1 cellular context compared by ENCODE assay signal in the genomic region with DNA sequence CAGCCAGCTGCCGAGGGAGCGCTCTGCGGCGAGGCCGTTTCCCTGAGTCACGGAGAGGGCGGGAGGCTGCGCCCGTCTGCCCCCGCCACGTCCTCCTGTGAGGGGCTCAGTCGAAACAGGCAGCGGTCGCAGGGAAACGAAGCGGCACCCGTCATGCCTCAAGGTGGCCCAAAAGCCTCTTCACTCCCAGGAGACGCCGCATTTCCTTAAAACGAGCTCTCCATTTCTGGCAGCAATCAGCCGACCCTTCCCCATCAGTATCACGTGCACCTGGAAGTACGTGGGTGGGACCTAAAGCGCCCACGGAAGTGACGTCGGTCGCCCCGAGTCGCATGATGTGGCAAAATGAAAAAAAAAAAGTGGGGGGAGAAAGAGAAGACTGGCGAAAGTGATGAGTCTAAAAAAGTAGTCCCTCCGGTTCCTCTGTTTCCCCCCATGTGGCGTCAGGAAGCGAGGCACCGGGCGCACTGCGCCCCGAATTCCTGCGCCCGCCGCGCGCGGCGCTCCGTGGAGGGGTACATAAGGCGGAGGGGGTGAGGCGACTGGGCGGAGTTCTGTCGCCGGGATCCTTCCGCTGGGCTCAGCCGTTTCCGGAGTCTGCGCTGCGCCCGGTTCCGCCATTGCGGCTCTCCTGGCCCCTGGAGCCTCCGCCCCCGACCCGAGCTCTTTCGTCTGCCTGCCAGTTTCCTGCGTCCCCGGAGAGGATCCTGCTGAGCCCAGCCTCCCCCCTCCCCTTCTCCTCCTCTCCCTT.
A peak's percentile ranks its signal among the peaks of the same experiment; 100 is the strongest.
TF ChIP-seq lines count a peak whose summit lies in the region.

A gene (plus strand): TSS at position 583 of the 751 bp plus-strand sequence. CDS start 237 bp downstream, outside the sequence.

TF ChIP-seq in K562, 482 proteins besides CTCF, POLR2A, EP300 and RAD21 (continued from another document and continues in another):
- TF ChIP-seq IRF2 (CRISPR knock-in tag; IDR thresholded peaks at IDR 0.05) (no peak), CHCHD3 (CRISPR knock-in tag; IDR thresholded peaks at IDR 0.05) (peak; percentile 21; the same call in 1 of the 2 replicates), ZNF197 (CRISPR knock-in tag; IDR thresholded peaks at IDR 0.05; ENCODE audit: low read depth) (0 out of 2 replicates have a peak, but pooled peaks have one; percentile 17), SIRT6 (IDR thresholded peaks at IDR 0.05; ENCODE audit: low read depth, low read length) (no peak), HMG20A (CRISPR knock-in tag; conservative IDR thresholded peaks at IDR 0.05) (no peak), C11orf30 (IDR thresholded peaks at IDR 0.05; ENCODE audit: low read depth) (peak; percentile 95), ZNF644 (tag; IDR thresholded peaks at IDR 0.05; ENCODE audit: low read depth) (no peak), POLR3G (IDR thresholded peaks at IDR 0.05; ENCODE audit: extremely low read depth, insufficient read length, insufficient replicate concordance) (no peak), THRAP3 (IDR thresholded peaks at IDR 0.05; ENCODE audit: borderline replicate concordance) (no peak), ETV5 (CRISPR knock-in tag; IDR thresholded peaks at IDR 0.05; ENCODE audit: low read depth) (peak; percentile 98), CHD2 (IDR thresholded peaks at IDR 0.05; ENCODE audit: low read depth, low read length) (peak; percentile 94), SRSF1 (IDR thresholded peaks at IDR 0.05; ENCODE audit: low read depth, low read length) (peak; percentile 36; the same call in 1 of the 2 replicates), ZNF184 (CRISPR knock-in tag; IDR thresholded peaks at IDR 0.05) (no peak), ZNF586 (CRISPR knock-in tag; conservative IDR thresholded peaks at IDR 0.05) (no peak), NRF1 (conservative IDR thresholded peaks at IDR 0.05 in 1 of 2, IDR thresholded peaks at IDR 0.05 in 1 of 2) (peak; percentile 77 to 82), MECOM (CRISPR knock-in tag; IDR thresholded peaks at IDR 0.05) (peak; percentile 89; the same call in 1 of the 2 replicates), CCAR2 (IDR thresholded peaks at IDR 0.05; ENCODE audit: low read depth, low read length) (0 out of 2 replicates have a peak, but pooled peaks have one; percentile 73), ILK (tag; IDR thresholded peaks at IDR 0.05; ENCODE audit: borderline replicate concordance, low read depth) (no peak), ZKSCAN8 (CRISPR knock-in tag; IDR thresholded peaks at IDR 0.05) (no peak), TEAD1 (CRISPR knock-in tag; IDR thresholded peaks at IDR 0.05) (peak; percentile 54 to 72; a peak in 2 of 4 replicates), OTX1 (CRISPR knock-in tag; IDR thresholded peaks at IDR 0.05) (no peak), ZNF436 (CRISPR knock-in tag; IDR thresholded peaks at IDR 0.05) (no peak), ZC3H4 (CRISPR knock-in tag; IDR thresholded peaks at IDR 0.05; ENCODE audit: borderline replicate concordance) (peak; percentile 80; the same call in 1 of the 2 replicates), PURB (CRISPR knock-in tag; IDR thresholded peaks at IDR 0.05; ENCODE audit: low read depth) (no peak), SP2 (IDR thresholded peaks at IDR 0.05; ENCODE audit: extremely low read depth, low read depth, low read length, poor library complexity, severe bottlenecking) (no peak), ZNF766 (CRISPR knock-in tag; conservative IDR thresholded peaks at IDR 0.05) (no peak), BRCA1 (IDR thresholded peaks at IDR 0.05) (no peak), BRCA1 (CRISPR knock-in tag; IDR thresholded peaks at IDR 0.05) (no peak), PHB (CRISPR knock-in tag; IDR thresholded peaks at IDR 0.05) (no peak), LEF1 (IDR thresholded peaks at IDR 0.05) (peak; percentile 81), TGIF2 (CRISPR knock-in tag; IDR thresholded peaks at IDR 0.05) (no peak; the same call in 1 of the 2 replicates), MTA3 (IDR thresholded peaks at IDR 0.05; ENCODE audit: borderline replicate concordance) (peak; percentile 91), ZBTB1 (CRISPR knock-in tag; IDR thresholded peaks at IDR 0.05; ENCODE audit: borderline replicate concordance, low read depth) (peak; percentile 59; the same call in 1 of the 2 replicates), KLF13 (tag; IDR thresholded peaks at IDR 0.05; ENCODE audit: borderline replicate concordance, low read depth) (peak; percentile 67; the same call in 1 of the 2 replicates), ATF1 (CRISPR knock-in tag; IDR thresholded peaks at IDR 0.05) (peak; percentile 43), ATF1 (tag; IDR thresholded peaks at IDR 0.05) (peak; percentile 99), ZC3H11A (IDR thresholded peaks at IDR 0.05; ENCODE audit: low read depth, low read length) (no peak; the same call in 1 of the 2 replicates), SMAD4 (CRISPR knock-in tag; conservative IDR thresholded peaks at IDR 0.05) (peak; percentile 99), TAF1 (IDR thresholded peaks at IDR 0.05; ENCODE audit: control insufficient read depth, extremely low read depth, insufficient read depth, low read length, severe bottlenecking) (peak; percentile 97), MTA2 (IDR thresholded peaks at IDR 0.05; ENCODE audit: low read depth) (0 out of 2 replicates have a peak, but pooled peaks have one; percentile 24), HNRNPH1 (optimal IDR thresholded peaks at IDR 0.05; ENCODE audit: low read depth, low read length) (no peak), BDP1 (IDR thresholded peaks at IDR 0.05; ENCODE audit: insufficient read depth, insufficient read length) (no peak), CCNT2 (IDR thresholded peaks at IDR 0.05; ENCODE audit: borderline replicate concordance, extremely low read depth, insufficient read length, low read depth, low read length) (peak; percentile 87), KLF10 (CRISPR knock-in tag; IDR thresholded peaks at IDR 0.05) (no peak), CHD4 (IDR thresholded peaks at IDR 0.05; ENCODE audit: insufficient read depth, insufficient replicate concordance, low read depth, low read length, poor library complexity, severe bottlenecking) (no peak), LCOR (CRISPR knock-in tag; IDR thresholded peaks at IDR 0.05) (peak; percentile 81)
- TF ChIP-seq, protein P1, sequence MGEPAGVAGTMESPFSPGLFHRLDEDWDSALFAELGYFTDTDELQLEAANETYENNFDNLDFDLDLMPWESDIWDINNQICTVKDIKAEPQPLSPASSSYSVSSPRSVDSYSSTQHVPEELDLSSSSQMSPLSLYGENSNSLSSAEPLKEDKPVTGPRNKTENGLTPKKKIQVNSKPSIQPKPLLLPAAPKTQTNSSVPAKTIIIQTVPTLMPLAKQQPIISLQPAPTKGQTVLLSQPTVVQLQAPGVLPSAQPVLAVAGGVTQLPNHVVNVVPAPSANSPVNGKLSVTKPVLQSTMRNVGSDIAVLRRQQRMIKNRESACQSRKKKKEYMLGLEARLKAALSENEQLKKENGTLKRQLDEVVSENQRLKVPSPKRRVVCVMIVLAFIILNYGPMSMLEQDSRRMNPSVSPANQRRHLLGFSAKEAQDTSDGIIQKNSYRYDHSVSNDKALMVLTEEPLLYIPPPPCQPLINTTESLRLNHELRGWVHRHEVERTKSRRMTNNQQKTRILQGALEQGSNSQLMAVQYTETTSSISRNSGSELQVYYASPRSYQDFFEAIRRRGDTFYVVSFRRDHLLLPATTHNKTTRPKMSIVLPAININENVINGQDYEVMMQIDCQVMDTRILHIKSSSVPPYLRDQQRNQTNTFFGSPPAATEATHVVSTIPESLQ (CRISPR knock-in tag; IDR thresholded peaks at IDR 0.05), result peak; percentile 91; the same call in 1 of the 2 replicates
- TF ChIP-seq, protein P2, sequence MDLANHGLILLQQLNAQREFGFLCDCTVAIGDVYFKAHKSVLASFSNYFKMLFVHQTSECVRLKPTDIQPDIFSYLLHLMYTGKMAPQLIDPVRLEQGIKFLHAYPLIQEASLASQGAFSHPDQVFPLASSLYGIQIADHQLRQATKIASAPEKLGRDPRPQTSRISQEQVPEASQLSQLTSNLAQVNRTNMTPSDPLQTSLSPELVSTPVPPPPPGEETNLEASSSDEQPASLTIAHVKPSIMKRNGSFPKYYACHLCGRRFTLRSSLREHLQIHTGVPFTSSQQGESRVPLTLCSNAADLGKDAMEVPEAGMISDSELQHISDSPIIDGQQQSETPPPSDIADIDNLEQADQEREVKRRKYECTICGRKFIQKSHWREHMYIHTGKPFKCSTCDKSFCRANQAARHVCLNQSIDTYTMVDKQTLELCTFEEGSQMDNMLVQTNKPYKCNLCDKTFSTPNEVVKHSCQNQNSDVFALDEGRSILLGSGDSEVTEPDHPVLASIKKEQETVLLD (IDR thresholded peaks at IDR 0.05), result peak; percentile 84; the same call in 1 of the 2 replicates
- TF ChIP-seq, protein P3, sequence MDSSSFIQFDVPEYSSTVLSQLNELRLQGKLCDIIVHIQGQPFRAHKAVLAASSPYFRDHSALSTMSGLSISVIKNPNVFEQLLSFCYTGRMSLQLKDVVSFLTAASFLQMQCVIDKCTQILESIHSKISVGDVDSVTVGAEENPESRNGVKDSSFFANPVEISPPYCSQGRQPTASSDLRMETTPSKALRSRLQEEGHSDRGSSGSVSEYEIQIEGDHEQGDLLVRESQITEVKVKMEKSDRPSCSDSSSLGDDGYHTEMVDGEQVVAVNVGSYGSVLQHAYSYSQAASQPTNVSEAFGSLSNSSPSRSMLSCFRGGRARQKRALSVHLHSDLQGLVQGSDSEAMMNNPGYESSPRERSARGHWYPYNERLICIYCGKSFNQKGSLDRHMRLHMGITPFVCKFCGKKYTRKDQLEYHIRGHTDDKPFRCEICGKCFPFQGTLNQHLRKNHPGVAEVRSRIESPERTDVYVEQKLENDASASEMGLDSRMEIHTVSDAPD (CRISPR knock-in tag; IDR thresholded peaks at IDR 0.05), result no peak
- TF ChIP-seq, protein P4, sequence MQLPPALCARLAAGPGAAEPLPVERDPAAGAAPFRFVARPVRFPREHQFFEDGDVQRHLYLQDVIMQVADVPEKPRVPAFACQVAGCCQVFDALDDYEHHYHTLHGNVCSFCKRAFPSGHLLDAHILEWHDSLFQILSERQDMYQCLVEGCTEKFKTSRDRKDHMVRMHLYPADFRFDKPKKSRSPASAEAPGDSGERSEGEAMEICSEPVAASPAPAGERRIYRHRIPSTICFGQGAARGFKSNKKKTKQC (CRISPR knock-in tag; IDR thresholded peaks at IDR 0.05), result peak; percentile 88
- TF ChIP-seq, protein P5, sequence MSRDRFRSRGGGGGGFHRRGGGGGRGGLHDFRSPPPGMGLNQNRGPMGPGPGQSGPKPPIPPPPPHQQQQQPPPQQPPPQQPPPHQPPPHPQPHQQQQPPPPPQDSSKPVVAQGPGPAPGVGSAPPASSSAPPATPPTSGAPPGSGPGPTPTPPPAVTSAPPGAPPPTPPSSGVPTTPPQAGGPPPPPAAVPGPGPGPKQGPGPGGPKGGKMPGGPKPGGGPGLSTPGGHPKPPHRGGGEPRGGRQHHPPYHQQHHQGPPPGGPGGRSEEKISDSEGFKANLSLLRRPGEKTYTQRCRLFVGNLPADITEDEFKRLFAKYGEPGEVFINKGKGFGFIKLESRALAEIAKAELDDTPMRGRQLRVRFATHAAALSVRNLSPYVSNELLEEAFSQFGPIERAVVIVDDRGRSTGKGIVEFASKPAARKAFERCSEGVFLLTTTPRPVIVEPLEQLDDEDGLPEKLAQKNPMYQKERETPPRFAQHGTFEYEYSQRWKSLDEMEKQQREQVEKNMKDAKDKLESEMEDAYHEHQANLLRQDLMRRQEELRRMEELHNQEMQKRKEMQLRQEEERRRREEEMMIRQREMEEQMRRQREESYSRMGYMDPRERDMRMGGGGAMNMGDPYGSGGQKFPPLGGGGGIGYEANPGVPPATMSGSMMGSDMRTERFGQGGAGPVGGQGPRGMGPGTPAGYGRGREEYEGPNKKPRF (IDR thresholded peaks at IDR 0.05; ENCODE audit: low read depth, low read length), result no peak
- TF ChIP-seq, protein P6, sequence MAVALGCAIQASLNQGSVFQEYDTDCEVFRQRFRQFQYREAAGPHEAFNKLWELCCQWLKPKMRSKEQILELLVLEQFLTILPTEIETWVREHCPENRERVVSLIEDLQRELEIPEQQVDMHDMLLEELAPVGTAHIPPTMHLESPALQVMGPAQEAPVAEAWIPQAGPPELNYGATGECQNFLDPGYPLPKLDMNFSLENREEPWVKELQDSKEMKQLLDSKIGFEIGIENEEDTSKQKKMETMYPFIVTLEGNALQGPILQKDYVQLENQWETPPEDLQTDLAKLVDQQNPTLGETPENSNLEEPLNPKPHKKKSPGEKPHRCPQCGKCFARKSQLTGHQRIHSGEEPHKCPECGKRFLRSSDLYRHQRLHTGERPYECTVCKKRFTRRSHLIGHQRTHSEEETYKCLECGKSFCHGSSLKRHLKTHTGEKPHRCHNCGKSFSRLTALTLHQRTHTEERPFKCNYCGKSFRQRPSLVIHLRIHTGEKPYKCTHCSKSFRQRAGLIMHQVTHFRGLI (CRISPR knock-in tag; IDR thresholded peaks at IDR 0.05), result no peak
- TF ChIP-seq, protein P7, sequence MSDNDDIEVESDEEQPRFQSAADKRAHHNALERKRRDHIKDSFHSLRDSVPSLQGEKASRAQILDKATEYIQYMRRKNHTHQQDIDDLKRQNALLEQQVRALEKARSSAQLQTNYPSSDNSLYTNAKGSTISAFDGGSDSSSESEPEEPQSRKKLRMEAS (CRISPR knock-in tag; IDR thresholded peaks at IDR 0.05), result peak; percentile 89
- TF ChIP-seq, protein P8, sequence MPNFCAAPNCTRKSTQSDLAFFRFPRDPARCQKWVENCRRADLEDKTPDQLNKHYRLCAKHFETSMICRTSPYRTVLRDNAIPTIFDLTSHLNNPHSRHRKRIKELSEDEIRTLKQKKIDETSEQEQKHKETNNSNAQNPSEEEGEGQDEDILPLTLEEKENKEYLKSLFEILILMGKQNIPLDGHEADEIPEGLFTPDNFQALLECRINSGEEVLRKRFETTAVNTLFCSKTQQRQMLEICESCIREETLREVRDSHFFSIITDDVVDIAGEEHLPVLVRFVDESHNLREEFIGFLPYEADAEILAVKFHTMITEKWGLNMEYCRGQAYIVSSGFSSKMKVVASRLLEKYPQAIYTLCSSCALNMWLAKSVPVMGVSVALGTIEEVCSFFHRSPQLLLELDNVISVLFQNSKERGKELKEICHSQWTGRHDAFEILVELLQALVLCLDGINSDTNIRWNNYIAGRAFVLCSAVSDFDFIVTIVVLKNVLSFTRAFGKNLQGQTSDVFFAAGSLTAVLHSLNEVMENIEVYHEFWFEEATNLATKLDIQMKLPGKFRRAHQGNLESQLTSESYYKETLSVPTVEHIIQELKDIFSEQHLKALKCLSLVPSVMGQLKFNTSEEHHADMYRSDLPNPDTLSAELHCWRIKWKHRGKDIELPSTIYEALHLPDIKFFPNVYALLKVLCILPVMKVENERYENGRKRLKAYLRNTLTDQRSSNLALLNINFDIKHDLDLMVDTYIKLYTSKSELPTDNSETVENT (CRISPR knock-in tag; IDR thresholded peaks at IDR 0.05), result peak; percentile 79
- TF ChIP-seq, protein P9, sequence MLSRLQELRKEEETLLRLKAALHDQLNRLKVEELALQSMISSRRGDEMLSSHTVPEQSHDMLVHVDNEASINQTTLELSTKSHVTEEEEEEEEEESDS (CRISPR knock-in tag; IDR thresholded peaks at IDR 0.05), result no peak
- TF ChIP-seq, protein P10, sequence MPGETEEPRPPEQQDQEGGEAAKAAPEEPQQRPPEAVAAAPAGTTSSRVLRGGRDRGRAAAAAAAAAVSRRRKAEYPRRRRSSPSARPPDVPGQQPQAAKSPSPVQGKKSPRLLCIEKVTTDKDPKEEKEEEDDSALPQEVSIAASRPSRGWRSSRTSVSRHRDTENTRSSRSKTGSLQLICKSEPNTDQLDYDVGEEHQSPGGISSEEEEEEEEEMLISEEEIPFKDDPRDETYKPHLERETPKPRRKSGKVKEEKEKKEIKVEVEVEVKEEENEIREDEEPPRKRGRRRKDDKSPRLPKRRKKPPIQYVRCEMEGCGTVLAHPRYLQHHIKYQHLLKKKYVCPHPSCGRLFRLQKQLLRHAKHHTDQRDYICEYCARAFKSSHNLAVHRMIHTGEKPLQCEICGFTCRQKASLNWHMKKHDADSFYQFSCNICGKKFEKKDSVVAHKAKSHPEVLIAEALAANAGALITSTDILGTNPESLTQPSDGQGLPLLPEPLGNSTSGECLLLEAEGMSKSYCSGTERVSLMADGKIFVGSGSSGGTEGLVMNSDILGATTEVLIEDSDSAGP (CRISPR knock-in tag; IDR thresholded peaks at IDR 0.05), result 0 out of 2 replicates have a peak, but pooled peaks have one; percentile 11
